ENCODE assay signal across 9 cellular contexts in genomic region chrX:139691843-139692505, GRCh38. TPM values are rescaled to one million over a fixed set of nuclear protein-coding genes. Genes with fewer than 3 reads are reported as not detected.
A peak's percentile ranks its signal among the peaks of the same experiment; 100 is the strongest.
DNase-seq lines count a peak whose midpoint lies in the region; ATAC-seq, FAIRE-seq and TF ChIP-seq lines count a peak whose summit lies in the region.
"Had no signal": no experiment of that assay in that cellular context is flagged by ENCODE, and none has a peak within 500 bp of the region (broad histone marks: within the 10 kb centered on the region; RNA-seq: fewer than 3 reads in every experiment).

No MANE protein-coding gene starts in this region.

- ATAC-seq in GM21529 (IDR thresholded peaks at IDR 0.05; ENCODE audit: unreplicated experiment) = peak; percentile 36

- H3K36me3 Mint-ChIP-seq in CD8-positive, alpha-beta memory T cell = no peaks in the 10 kb centered on the region

- WGBS in small intestine, 3 donors = 1 to 29% (median 25%) methylated on average over 23 to 52 of the region's 52 CpGs

- H3K36me3 ChIP-seq in ascending aorta = no peaks in the 10 kb centered on the region
- no peaks in the 10 kb centered on the region for H3K36me3 ChIP-seq in iPS-20b (ENCODE audit: insufficient read depth, low read depth, low read length)
- no peaks in the 10 kb centered on the region for H3K36me3 ChIP-seq in small intestine (ENCODE audit: control insufficient read depth in 2 of 2, insufficient read depth in 2 of 2, low read length in 2 of 2)
- no peaks in the 10 kb centered on the region for H3K36me3 ChIP-seq in CD8-positive, alpha-beta memory T cell (ENCODE audit: insufficient read depth, low read length)

- H3K4me3 Mint-ChIP-seq in CD8-positive, alpha-beta memory T cell = no peak overlapping the region

- DNase-seq in ascending aorta (ENCODE audit: low spot score in 2 of 2) (no peak), NCI-H1417 (lab: John Stamatoyannopoulos, UW) (no peak), small intestine (no peak), Ammon's horn (ENCODE audit: low spot score) (no peak)
- no peak for DNase-seq in CD8-positive, alpha-beta memory T cell
- DNase-seq: stimulated activated CD4-positive, alpha-beta T cell treated with anti-CD3 and anti-CD28 coated beads, Interleukin-15, amount 100 ng/mL, for 24 hours had no signal

- H3K27me3 Mint-ChIP-seq in CD8-positive, alpha-beta memory T cell = peaks cover 7 to 19% of the 10 kb centered on the region in 2 donors

- TF ChIP-seq CTCF in ascending aorta (IDR thresholded peaks at IDR 0.05) = no peak

- no peak overlapping the region for H3K27ac ChIP-seq in ascending aorta
- no peak overlapping the region for H3K27ac ChIP-seq in iPS-20b (ENCODE audit: low read length)
- H3K27ac ChIP-seq in skin epidermis = no peak overlapping the region
- H3K27ac ChIP-seq in small intestine (ENCODE audit: low read depth in 1 of 2, low read length in 1 of 2) = no peak overlapping the region
- no peak overlapping the region for H3K27ac ChIP-seq in CD8-positive, alpha-beta memory T cell (ENCODE audit: low read depth, low read length)

- H3K27ac Mint-ChIP-seq in CD8-positive, alpha-beta memory T cell = no peak overlapping the region

- peaks cover 0 to 3% (median 0%) of the 10 kb centered on the region in 5 donors for H3K9me3 Mint-ChIP-seq in CD8-positive, alpha-beta memory T cell

- no peaks in the 10 kb centered on the region for H3K9me3 ChIP-seq in ascending aorta
- no peaks in the 10 kb centered on the region for H3K9me3 ChIP-seq in iPS-20b (ENCODE audit: insufficient read depth, low read depth, low read length)
- H3K9me3 ChIP-seq in small intestine (ENCODE audit: control insufficient read depth, low read depth) = no peaks in the 10 kb centered on the region
- no peaks in the 10 kb centered on the region for H3K9me3 ChIP-seq in CD8-positive, alpha-beta memory T cell (ENCODE audit: low read length)

- no peak overlapping the region for H3K9ac ChIP-seq in iPS-20b (ENCODE audit: low read depth, low read length)

- intact Hi-C loops in ascending aorta (cut with DNase I) = no loop called here

- no peak for FAIRE-seq in small intestine (lab: Jason Lieb, UNC)

- peaks cover 0 to 4% (median 3%) of the 10 kb centered on the region in 3 donors for H3K4me1 Mint-ChIP-seq in CD8-positive, alpha-beta memory T cell

- H3K4me1 ChIP-seq in ascending aorta (no peaks in the 10 kb centered on the region), iPS-20b (ENCODE audit: insufficient read depth, low read length) (0 out of 2 replicates have a peak, but pooled peaks cover 4% of the 10 kb centered on the region), small intestine (ENCODE audit: control insufficient read depth in 2 of 2, insufficient read depth in 1 of 2, low read depth in 1 of 2, low read length in 1 of 2) (no peaks in the 10 kb centered on the region)
- H3K4me1 ChIP-seq in CD8-positive, alpha-beta memory T cell (ENCODE audit: insufficient read depth, low read length) = no peaks in the 10 kb centered on the region

- POLR2A ChIA-PET in CD8-positive, alpha-beta memory T cell (lab: Charles Lee) = no interaction called here

- H3K27me3 ChIP-seq in ascending aorta (no peaks in the 10 kb centered on the region), iPS-20b (ENCODE audit: insufficient read depth, low read length) (peaks cover 36% of the 10 kb centered on the region), small intestine (ENCODE audit: control insufficient read depth in 2 of 2, insufficient read depth in 2 of 2, low read length in 2 of 2) (peaks cover 0 to 5% of the 10 kb centered on the region in 2 donors)
- H3K27me3 ChIP-seq in CD8-positive, alpha-beta memory T cell (ENCODE audit: insufficient read depth, low read length, poor library complexity, severe bottlenecking) = no peaks in the 10 kb centered on the region

- CTCF ChIA-PET in CD8-positive, alpha-beta memory T cell (lab: Charles Lee) = no interaction called here

- peak overlapping the region; percentile 44 to 63 for H3K4me3 ChIP-seq in ascending aorta
- H3K4me3 ChIP-seq in iPS-20b (ENCODE audit: low read length) = peak overlapping the region; percentile 65
- H3K4me3 ChIP-seq in skin epidermis = peak overlapping the region in 4 of 7 experiments; percentile 11 to 28 (median 24)
- H3K4me3 ChIP-seq in small intestine (ENCODE audit: low read depth in 1 of 2, low read length in 2 of 2) = no peak overlapping the region
- no peak overlapping the region for H3K4me3 ChIP-seq in CD8-positive, alpha-beta memory T cell (ENCODE audit: low read length)

RNA-seq across cellular contexts. Expression of gene MCF2, which starts 16.0 kb away (rescaled TPM):
- total RNA-seq in ascending aorta = not detected
- under 1 TPM in 1 of 3 donors, not detected in 2; 0.21 TPM for polyA plus RNA-seq in small intestine
- total RNA-seq in CD8-positive, alpha-beta memory T cell = under 1 TPM; 0.22 to 0.53 TPM
- not detected for polyA plus RNA-seq in CD8-positive, alpha-beta memory T cell

Comparison
In these comparisons a context has a peak if more than half of its experiments do, and no peak if none do; other contexts are left out.
1. H3K4me3 ChIP-seq: peak in ascending aorta (2 of 2), iPS-20b (single experiment) and skin epidermis (4 of 7); none in small intestine (0 of 2) and CD8-positive, alpha-beta memory T cell (single experiment).